In the genomic region with DNA sequence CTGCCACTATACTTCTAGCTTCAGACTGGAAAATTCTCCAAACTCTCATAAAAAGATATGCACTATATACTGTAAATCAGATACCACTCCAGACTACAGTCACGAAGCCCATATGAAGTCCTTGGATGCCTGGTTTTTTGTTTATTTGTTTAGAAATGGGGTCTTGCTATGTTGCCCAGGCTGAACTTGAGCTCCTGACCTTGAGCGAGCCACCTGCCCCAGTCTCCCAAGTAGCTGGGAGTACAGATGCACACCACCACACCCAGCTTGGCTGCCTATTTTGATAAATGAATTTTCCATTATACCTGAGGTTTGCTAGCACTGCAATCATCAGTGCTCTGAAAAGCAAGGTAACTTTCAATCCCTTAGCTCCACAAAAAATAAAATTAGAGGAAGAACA, we compare ENCODE assay signal across 38 cellular contexts.
"Had no signal": no experiment of that assay in that cellular context is flagged by ENCODE, and none has a peak within 500 bp of the region (broad histone marks: within the 10 kb centered on the region; RNA-seq: fewer than 3 reads in every experiment).

No MANE protein-coding gene starts in this region.

- H3K4me3 ChIP-seq: ascending aorta, cardiac muscle cell had no signal

- H3K27ac Mint-ChIP-seq: activated CD4-positive, alpha-beta memory T cell treated with anti-CD3 and anti-CD28 coated beads, Interleukin-2, amount 10 ng/mL, durations not matched to agents 7 days and 5 days; activated CD4-positive, alpha-beta T cell treated with anti-CD3 and anti-CD28 coated beads for 36 hours; activated CD4-positive, alpha-beta T cell treated with anti-CD3 and anti-CD28 coated beads, Interleukin-2, amount 10 ng/mL, durations not matched to agents 7 days and 5 days; activated CD8-positive, alpha-beta memory T cell treated with anti-CD3 and anti-CD28 coated beads, Interleukin-2, amount 10 ng/mL, durations not matched to agents 7 days and 5 days; activated CD8-positive, alpha-beta T cell treated with anti-CD3 and anti-CD28 coated beads, Interleukin-2, amount 10 ng/mL, durations not matched to agents 7 days and 5 days; activated naive CD4-positive, alpha-beta T cell treated with anti-CD3 and anti-CD28 coated beads, Interleukin-2, amount 10 ng/mL, durations not matched to agents 7 days and 5 days; activated naive CD4-positive, alpha-beta T cell treated with anti-CD3 and anti-CD28 coated beads, Interleukin-2, amount 50 U/mL, for 24 hours; activated naive CD8-positive, alpha-beta T cell; activated naive CD8-positive, alpha-beta T cell treated with anti-CD3 and anti-CD28 coated beads, Interleukin-2, amount 10 ng/mL, durations not matched to agents 7 days and 5 days; activated naive CD8-positive, alpha-beta T cell treated with anti-CD3 and anti-CD28 coated beads, Interleukin-2, amount 50 U/mL, for 24 hours; activated T-cell treated with anti-CD3 and anti-CD28 coated beads, Interleukin-2, amount 50 U/mL, for 24 hours; activated T-helper 2 cell treated with anti-CD3 and anti-CD28 coated beads, Interferon-gamma antibody, Interleukin-2, Interleukin-4, amounts not matched to agents 10 μg/mL and 5 μg/mL and 100 μg/mL, durations not matched to agents 14 hours and 24 hours and 36 hours; brain; T-helper 1 cell treated with Interleukin-12 subunit alpha and Interleukin-12 subunit beta and Interleukin-4 antibody, amounts not matched to agents 30 μg/mL and 1 μg/mL, for 36 hours; T-helper 2 cell treated with Interferon-gamma antibody and Interleukin-4, amounts not matched to agents 5 μg/mL and 100 μg/mL, for 36 hours had no signal

- H3K4me3 Mint-ChIP-seq: activated CD4-positive, alpha-beta memory T cell treated with anti-CD3 and anti-CD28 coated beads, Interleukin-2, amount 10 ng/mL, durations not matched to agents 7 days and 5 days; activated CD4-positive, alpha-beta T cell treated with anti-CD3 and anti-CD28 coated beads for 36 hours; activated CD4-positive, alpha-beta T cell treated with anti-CD3 and anti-CD28 coated beads, Interleukin-2, amount 10 ng/mL, durations not matched to agents 7 days and 5 days; activated CD8-positive, alpha-beta memory T cell treated with anti-CD3 and anti-CD28 coated beads, Interleukin-2, amount 10 ng/mL, durations not matched to agents 7 days and 5 days; activated CD8-positive, alpha-beta T cell treated with anti-CD3 and anti-CD28 coated beads, Interleukin-2, amount 10 ng/mL, durations not matched to agents 7 days and 5 days; activated naive CD4-positive, alpha-beta T cell treated with anti-CD3 and anti-CD28 coated beads, Interleukin-2, amount 10 ng/mL, durations not matched to agents 7 days and 5 days; activated naive CD4-positive, alpha-beta T cell treated with anti-CD3 and anti-CD28 coated beads, Interleukin-2, amount 50 U/mL, for 24 hours; activated naive CD8-positive, alpha-beta T cell; activated naive CD8-positive, alpha-beta T cell treated with anti-CD3 and anti-CD28 coated beads, Interleukin-2, amount 10 ng/mL, durations not matched to agents 7 days and 5 days; activated naive CD8-positive, alpha-beta T cell treated with anti-CD3 and anti-CD28 coated beads, Interleukin-2, amount 50 U/mL, for 24 hours; activated T-cell treated with anti-CD3 and anti-CD28 coated beads, Interleukin-2, amount 50 U/mL, for 24 hours; brain; central memory CD8-positive, alpha-beta T cell; T-helper 1 cell treated with Interleukin-12 subunit alpha and Interleukin-12 subunit beta and Interleukin-4 antibody, amounts not matched to agents 30 μg/mL and 1 μg/mL, for 36 hours; T-helper 2 cell treated with Interferon-gamma antibody and Interleukin-4, amounts not matched to agents 5 μg/mL and 100 μg/mL, for 36 hours had no signal

- H3K27me3 ChIP-seq: ascending aorta, cardiac muscle cell had no signal

- H3K4me1 Mint-ChIP-seq: activated CD4-positive, alpha-beta memory T cell treated with anti-CD3 and anti-CD28 coated beads, Interleukin-2, amount 10 ng/mL, durations not matched to agents 7 days and 5 days; activated CD4-positive, alpha-beta T cell treated with anti-CD3 and anti-CD28 coated beads for 36 hours; activated CD4-positive, alpha-beta T cell treated with anti-CD3 and anti-CD28 coated beads, Interleukin-2, amount 10 ng/mL, durations not matched to agents 7 days and 5 days; activated CD8-positive, alpha-beta memory T cell treated with anti-CD3 and anti-CD28 coated beads, Interleukin-2, amount 10 ng/mL, durations not matched to agents 7 days and 5 days; activated naive CD4-positive, alpha-beta T cell treated with anti-CD3 and anti-CD28 coated beads, Interleukin-2, amount 10 ng/mL, durations not matched to agents 7 days and 5 days; activated naive CD4-positive, alpha-beta T cell treated with anti-CD3 and anti-CD28 coated beads, Interleukin-2, amount 50 U/mL, for 24 hours; activated naive CD8-positive, alpha-beta T cell treated with anti-CD3 and anti-CD28 coated beads, Interleukin-2, amount 10 ng/mL, durations not matched to agents 7 days and 5 days; activated naive CD8-positive, alpha-beta T cell treated with anti-CD3 and anti-CD28 coated beads, Interleukin-2, amount 50 U/mL, for 24 hours; brain; central memory CD8-positive, alpha-beta T cell had no signal

- DNase-seq: activated CD4-positive, alpha-beta memory T cell treated with anti-CD3 and anti-CD28 coated beads, Interleukin-2, amount 10 ng/mL, durations not matched to agents 7 days and 5 days; activated CD4-positive, alpha-beta T cell treated with anti-CD3 and anti-CD28 coated beads for 1 hour; activated CD4-positive, alpha-beta T cell treated with anti-CD3 and anti-CD28 coated beads for 36 hours; activated CD4-positive, alpha-beta T cell treated with anti-CD3 and anti-CD28 coated beads, Interleukin-2, amount 10 ng/mL, durations not matched to agents 7 days and 5 days; activated CD4-positive, alpha-beta T cell treated with anti-CD3 and anti-CD28 coated beads, Interleukin-2, amount 50 U/mL, for 48 hours; activated CD4-positive, CD25-positive, alpha-beta regulatory T cell; activated CD8-positive, alpha-beta memory T cell treated with anti-CD3 and anti-CD28 coated beads for 24 hours; activated CD8-positive, alpha-beta memory T cell treated with anti-CD3 and anti-CD28 coated beads, Interleukin-2, amount 10 ng/mL, durations not matched to agents 7 days and 5 days; activated CD8-positive, alpha-beta memory T cell treated with anti-CD3 and anti-CD28 coated beads, Interleukin-2, amount 50 U/mL, for 48 hours; activated CD8-positive, alpha-beta T cell treated with anti-CD3 and anti-CD28 coated beads, Interleukin-2, amount 10 ng/mL, durations not matched to agents 7 days and 5 days; activated effector memory CD4-positive, alpha-beta T cell treated with Interleukin-2 at 50 U/mL for 16 hours; activated gamma-delta T cell; activated naive CD4-positive, alpha-beta T cell treated with anti-CD3 and anti-CD28 coated beads, Interleukin-2, amount 10 ng/mL, durations not matched to agents 7 days and 5 days; activated naive CD4-positive, alpha-beta T cell treated with Interleukin-2 at 50 U/mL for 16 hours; activated naive CD8-positive, alpha-beta T cell treated with anti-CD3 and anti-CD28 coated beads, Interleukin-2, amount 10 ng/mL, durations not matched to agents 7 days and 5 days; activated naive CD8-positive, alpha-beta T cell treated with anti-CD3 and anti-CD28 coated beads, Interleukin-2, amount 50 U/mL, for 24 hours; activated T-cell treated with anti-CD3 and anti-CD28 coated beads, Interleukin-2, amount 50 U/mL, for 24 hours; activated T-cell treated with anti-CD3 and anti-CD28 coated beads, Interleukin-2, amount 50 U/mL, for 48 hours; amygdala; anterior cingulate cortex; caudate nucleus; cerebellar nuclear complex; T-helper 1 cell; T-helper 2 cell; T-helper 9 cell had no signal

- H3K4me1 ChIP-seq: ascending aorta had no signal

- FAIRE-seq: bronchial epithelial cell, TTC549 had no signal

- ATAC-seq: activated CD4-positive, alpha-beta T cell treated with anti-CD3 and anti-CD28 coated beads for 36 hours; activated CD4-positive, CD25-positive, alpha-beta regulatory T cell treated with anti-CD3 and anti-CD28 coated beads, Interleukin-2, amount 50 U/mL, for 24 hours; activated CD8-positive, alpha-beta memory T cell treated with anti-CD3 and anti-CD28 coated beads, Interleukin-2, amount 10 ng/mL, durations not matched to agents 7 days and 5 days; activated CD8-positive, alpha-beta T cell treated with anti-CD3 and anti-CD28 coated beads, Interleukin-2, amount 10 ng/mL, durations not matched to agents 7 days and 5 days; activated naive CD8-positive, alpha-beta T cell treated with anti-CD3 and anti-CD28 coated beads, Interleukin-2, amount 50 U/mL, for 24 hours had no signal

- H3K9me3 Mint-ChIP-seq: activated CD4-positive, alpha-beta memory T cell treated with anti-CD3 and anti-CD28 coated beads, Interleukin-2, amount 10 ng/mL, durations not matched to agents 7 days and 5 days; activated CD4-positive, alpha-beta T cell treated with anti-CD3 and anti-CD28 coated beads, Interleukin-2, amount 10 ng/mL, durations not matched to agents 7 days and 5 days; activated naive CD4-positive, alpha-beta T cell treated with anti-CD3 and anti-CD28 coated beads, Interleukin-2, amount 10 ng/mL, durations not matched to agents 7 days and 5 days; activated naive CD4-positive, alpha-beta T cell treated with anti-CD3 and anti-CD28 coated beads, Interleukin-2, amount 50 U/mL, for 24 hours; activated naive CD8-positive, alpha-beta T cell treated with anti-CD3 and anti-CD28 coated beads, Interleukin-2, amount 10 ng/mL, durations not matched to agents 7 days and 5 days; activated naive CD8-positive, alpha-beta T cell treated with anti-CD3 and anti-CD28 coated beads, Interleukin-2, amount 50 U/mL, for 24 hours; activated T-cell treated with anti-CD3 and anti-CD28 coated beads, Interleukin-2, amount 50 U/mL, for 24 hours; activated T-helper 2 cell treated with anti-CD3 and anti-CD28 coated beads, Interferon-gamma antibody, Interleukin-2, Interleukin-4, amounts not matched to agents 10 μg/mL and 5 μg/mL and 100 μg/mL, durations not matched to agents 14 hours and 24 hours and 36 hours; brain; central memory CD8-positive, alpha-beta T cell; T-helper 1 cell treated with Interleukin-12 subunit alpha and Interleukin-12 subunit beta and Interleukin-4 antibody, amounts not matched to agents 30 μg/mL and 1 μg/mL, for 36 hours; T-helper 2 cell treated with Interferon-gamma antibody and Interleukin-4, amounts not matched to agents 5 μg/mL and 100 μg/mL, for 36 hours had no signal

- H3K9me3 ChIP-seq: ascending aorta had no signal

- H3K27ac ChIP-seq: ascending aorta, cardiac muscle cell, VCaP had no signal

- H3K27me3 Mint-ChIP-seq: activated CD4-positive, alpha-beta memory T cell treated with anti-CD3 and anti-CD28 coated beads, Interleukin-2, amount 10 ng/mL, durations not matched to agents 7 days and 5 days; activated CD4-positive, alpha-beta T cell treated with anti-CD3 and anti-CD28 coated beads for 36 hours; activated CD4-positive, alpha-beta T cell treated with anti-CD3 and anti-CD28 coated beads, Interleukin-2, amount 10 ng/mL, durations not matched to agents 7 days and 5 days; activated CD8-positive, alpha-beta memory T cell treated with anti-CD3 and anti-CD28 coated beads, Interleukin-2, amount 10 ng/mL, durations not matched to agents 7 days and 5 days; activated naive CD4-positive, alpha-beta T cell treated with anti-CD3 and anti-CD28 coated beads, Interleukin-2, amount 10 ng/mL, durations not matched to agents 7 days and 5 days; activated naive CD4-positive, alpha-beta T cell treated with anti-CD3 and anti-CD28 coated beads, Interleukin-2, amount 50 U/mL, for 24 hours; activated naive CD8-positive, alpha-beta T cell; activated naive CD8-positive, alpha-beta T cell treated with anti-CD3 and anti-CD28 coated beads, Interleukin-2, amount 50 U/mL, for 24 hours; activated T-cell treated with anti-CD3 and anti-CD28 coated beads, Interleukin-2, amount 50 U/mL, for 24 hours; central memory CD8-positive, alpha-beta T cell had no signal
